ENCODE assay signal across 20 cellular contexts in genomic region chr6:54058236-54058635, GRCh38. TPM values are rescaled to one million over a fixed set of nuclear protein-coding genes. Genes with fewer than 3 reads are reported as not detected.
DNase-seq lines count a peak whose midpoint lies in the region; ATAC-seq lines count a peak whose summit lies in the region.
"Had no signal": no experiment of that assay in that cellular context is flagged by ENCODE, and none has a peak within 500 bp of the region (broad histone marks: within the 10 kb centered on the region; RNA-seq: fewer than 3 reads in every experiment).

No MANE protein-coding gene starts in this region.

- no peak overlapping the region for H3K27ac ChIP-seq in neuronal stem cell (replicated peaks; ENCODE audit: low read length)
- H3K27ac ChIP-seq: KMS-11, PC-9, RWPE1, SJCRH30 had no signal

- intact Hi-C loops in left ventricle myocardium superior (cut with micrococcal nuclease), result no loop called here

- no peak overlapping the region for H2BK12ac ChIP-seq in neuronal stem cell (ENCODE audit: low read length)

- H3K4ac ChIP-seq in neuronal stem cell (ENCODE audit: low read length), result no peak overlapping the region

- H3K27me3 ChIP-seq in adipocyte (replicated peaks; ENCODE audit: control insufficient read depth, insufficient read depth, low read length) (no peaks in the 10 kb centered on the region), neuronal stem cell (ENCODE audit: control insufficient read depth in 3 of 3, insufficient read depth in 3 of 3, low read depth in 1 of 3, low read length in 3 of 3) (no peaks in the 10 kb centered on the region)
- H3K27me3 ChIP-seq: BE2C, SJCRH30 had no signal

- H3K4me1 ChIP-seq in adipocyte (ENCODE audit: control insufficient read depth, insufficient read depth, low read length) (peaks cover 53% of the 10 kb centered on the region), neuronal stem cell (ENCODE audit: control insufficient read depth in 2 of 2, insufficient read depth in 1 of 2, low read depth in 1 of 2, low read length in 2 of 2) (peaks cover 1 to 4% of the 10 kb centered on the region in 2 donors)
- H3K4me1 ChIP-seq: BE2C had no signal

- DNase-seq in DMS 273 treated with DMSO at 0.1 percent for 48 hours (lab: John Stamatoyannopoulos, UW), result peak; percentile 23
- DNase-seq in adipocyte (ENCODE audit: low read depth), result no peak
- DNase-seq in left ventricle myocardium superior, result no peak
- no peak for DNase-seq in neuronal stem cell (ENCODE audit: low spot score)
- no peak for DNase-seq in activated T-cell treated with anti-CD3 and anti-CD28 coated beads, Interleukin-2, amount 50 U/mL, for 1 hour
- DNase-seq in putamen (ENCODE audit: low spot score), result no peak
- DNase-seq: BE2C; CD4-positive, CD25-positive, alpha-beta regulatory T cell; NCI-H1417 treated with DMSO at 0.1 percent for 48 hours; NCI-H1930; NCI-H226; NCI-H82; PC-9; SJCRH30 had no signal

- H2BK5ac ChIP-seq in neuronal stem cell (ENCODE audit: low read length), result no peak overlapping the region

- no peak overlapping the region for H4K8ac ChIP-seq in neuronal stem cell (ENCODE audit: low read depth, low read length)

- H2AFZ ChIP-seq in neuronal stem cell (ENCODE audit: low read length), result no peak overlapping the region

- no peak overlapping the region for H3K4me2 ChIP-seq in neuronal stem cell (ENCODE audit: insufficient read depth, low read length, poor library complexity, severe bottlenecking)
- H3K4me2 ChIP-seq: KMS-11, PC-9 had no signal

- no peak overlapping the region for H2AK5ac ChIP-seq in neuronal stem cell (ENCODE audit: low read depth, low read length)

- no peak overlapping the region for H3K18ac ChIP-seq in neuronal stem cell (ENCODE audit: low read length)

- H3K14ac ChIP-seq in neuronal stem cell (ENCODE audit: low read length), result peak overlapping the region; percentile 38

- H2BK15ac ChIP-seq in neuronal stem cell (ENCODE audit: low read length), result no peak overlapping the region

- H3K4me3 ChIP-seq in adipocyte (ENCODE audit: low read length) (no peak overlapping the region), neuronal stem cell (ENCODE audit: low read length in 2 of 2) (no peak overlapping the region)
- H3K4me3 ChIP-seq: PC-9, SJCRH30 had no signal

- H3K9me3 ChIP-seq in adipocyte (ENCODE audit: control insufficient read depth, low read length) (no peaks in the 10 kb centered on the region), neuronal stem cell (replicated peaks in 1 of 2; ENCODE audit: control insufficient read depth in 2 of 2, insufficient read depth in 1 of 2, low read depth in 1 of 2, low read length in 2 of 2) (no peaks in the 10 kb centered on the region)
- H3K9me3 ChIP-seq: BE2C, SJCRH30 had no signal

- no peaks in the 10 kb centered on the region for H3K79me1 ChIP-seq in neuronal stem cell (ENCODE audit: low read depth, low read length)

- H3K23ac ChIP-seq in neuronal stem cell (ENCODE audit: low read depth, low read length, poor library complexity), result no peak overlapping the region

- no peak overlapping the region for H2BK120ac ChIP-seq in neuronal stem cell (ENCODE audit: low read depth, low read length)

- ATAC-seq in left ventricle myocardium superior (peak; percentile 78), HG02798 (IDR thresholded peaks at IDR 0.05; ENCODE audit: poor library complexity, unreplicated experiment) (no peak), GM19463 (IDR thresholded peaks at IDR 0.05; ENCODE audit: unreplicated experiment) (no peak)

- no peak overlapping the region for H4K91ac ChIP-seq in neuronal stem cell (ENCODE audit: low read depth, low read length, poor library complexity)

- H3K9ac ChIP-seq in adipocyte (ENCODE audit: low read length) (peak overlapping the region; percentile 20), neuronal stem cell (ENCODE audit: low read depth, low read length, poor library complexity) (peak overlapping the region; percentile 70)
- H3K9ac ChIP-seq: KMS-11 had no signal

- H3K36me3 ChIP-seq in adipocyte (ENCODE audit: control insufficient read depth, insufficient read depth, low read length, severe bottlenecking), result no peaks in the 10 kb centered on the region
- H3K36me3 ChIP-seq in neuronal stem cell (replicated peaks in 1 of 2; ENCODE audit: control insufficient read depth in 2 of 2, insufficient read depth in 2 of 2, low read length in 2 of 2), result peaks cover 0 to 2% of the 10 kb centered on the region in 2 donors
- H3K36me3 ChIP-seq: BE2C, SJCRH30 had no signal

RNA-seq across cellular contexts. Expression of gene MLIP, which starts 53.0 kb away (rescaled TPM):
- total RNA-seq in left ventricle myocardium superior, result 436 TPM
- 0.03 TPM for polyA plus RNA-seq in neuronal stem cell (2013, experiment 1 of 2)
- 0.07 TPM for polyA plus RNA-seq in neuronal stem cell (2013, experiment 2 of 2)
- total RNA-seq: CD4-positive, CD25-positive, alpha-beta regulatory T cell; H1; M059J had no signal
- polyA plus RNA-seq: CD4-positive, CD25-positive, alpha-beta regulatory T cell; H1 had no signal
